Comparison of ENCODE assay signal across 1 cellular context in genomic region chr4:77226939-77227705, GRCh38.
TF ChIP-seq lines count a peak whose summit lies in the region.

No MANE protein-coding gene starts in this region.

TF ChIP-seq in GM23338, 12 proteins besides CTCF, POLR2A, EP300 and RAD21 (continued from another document):
- TF ChIP-seq, protein P1, sequence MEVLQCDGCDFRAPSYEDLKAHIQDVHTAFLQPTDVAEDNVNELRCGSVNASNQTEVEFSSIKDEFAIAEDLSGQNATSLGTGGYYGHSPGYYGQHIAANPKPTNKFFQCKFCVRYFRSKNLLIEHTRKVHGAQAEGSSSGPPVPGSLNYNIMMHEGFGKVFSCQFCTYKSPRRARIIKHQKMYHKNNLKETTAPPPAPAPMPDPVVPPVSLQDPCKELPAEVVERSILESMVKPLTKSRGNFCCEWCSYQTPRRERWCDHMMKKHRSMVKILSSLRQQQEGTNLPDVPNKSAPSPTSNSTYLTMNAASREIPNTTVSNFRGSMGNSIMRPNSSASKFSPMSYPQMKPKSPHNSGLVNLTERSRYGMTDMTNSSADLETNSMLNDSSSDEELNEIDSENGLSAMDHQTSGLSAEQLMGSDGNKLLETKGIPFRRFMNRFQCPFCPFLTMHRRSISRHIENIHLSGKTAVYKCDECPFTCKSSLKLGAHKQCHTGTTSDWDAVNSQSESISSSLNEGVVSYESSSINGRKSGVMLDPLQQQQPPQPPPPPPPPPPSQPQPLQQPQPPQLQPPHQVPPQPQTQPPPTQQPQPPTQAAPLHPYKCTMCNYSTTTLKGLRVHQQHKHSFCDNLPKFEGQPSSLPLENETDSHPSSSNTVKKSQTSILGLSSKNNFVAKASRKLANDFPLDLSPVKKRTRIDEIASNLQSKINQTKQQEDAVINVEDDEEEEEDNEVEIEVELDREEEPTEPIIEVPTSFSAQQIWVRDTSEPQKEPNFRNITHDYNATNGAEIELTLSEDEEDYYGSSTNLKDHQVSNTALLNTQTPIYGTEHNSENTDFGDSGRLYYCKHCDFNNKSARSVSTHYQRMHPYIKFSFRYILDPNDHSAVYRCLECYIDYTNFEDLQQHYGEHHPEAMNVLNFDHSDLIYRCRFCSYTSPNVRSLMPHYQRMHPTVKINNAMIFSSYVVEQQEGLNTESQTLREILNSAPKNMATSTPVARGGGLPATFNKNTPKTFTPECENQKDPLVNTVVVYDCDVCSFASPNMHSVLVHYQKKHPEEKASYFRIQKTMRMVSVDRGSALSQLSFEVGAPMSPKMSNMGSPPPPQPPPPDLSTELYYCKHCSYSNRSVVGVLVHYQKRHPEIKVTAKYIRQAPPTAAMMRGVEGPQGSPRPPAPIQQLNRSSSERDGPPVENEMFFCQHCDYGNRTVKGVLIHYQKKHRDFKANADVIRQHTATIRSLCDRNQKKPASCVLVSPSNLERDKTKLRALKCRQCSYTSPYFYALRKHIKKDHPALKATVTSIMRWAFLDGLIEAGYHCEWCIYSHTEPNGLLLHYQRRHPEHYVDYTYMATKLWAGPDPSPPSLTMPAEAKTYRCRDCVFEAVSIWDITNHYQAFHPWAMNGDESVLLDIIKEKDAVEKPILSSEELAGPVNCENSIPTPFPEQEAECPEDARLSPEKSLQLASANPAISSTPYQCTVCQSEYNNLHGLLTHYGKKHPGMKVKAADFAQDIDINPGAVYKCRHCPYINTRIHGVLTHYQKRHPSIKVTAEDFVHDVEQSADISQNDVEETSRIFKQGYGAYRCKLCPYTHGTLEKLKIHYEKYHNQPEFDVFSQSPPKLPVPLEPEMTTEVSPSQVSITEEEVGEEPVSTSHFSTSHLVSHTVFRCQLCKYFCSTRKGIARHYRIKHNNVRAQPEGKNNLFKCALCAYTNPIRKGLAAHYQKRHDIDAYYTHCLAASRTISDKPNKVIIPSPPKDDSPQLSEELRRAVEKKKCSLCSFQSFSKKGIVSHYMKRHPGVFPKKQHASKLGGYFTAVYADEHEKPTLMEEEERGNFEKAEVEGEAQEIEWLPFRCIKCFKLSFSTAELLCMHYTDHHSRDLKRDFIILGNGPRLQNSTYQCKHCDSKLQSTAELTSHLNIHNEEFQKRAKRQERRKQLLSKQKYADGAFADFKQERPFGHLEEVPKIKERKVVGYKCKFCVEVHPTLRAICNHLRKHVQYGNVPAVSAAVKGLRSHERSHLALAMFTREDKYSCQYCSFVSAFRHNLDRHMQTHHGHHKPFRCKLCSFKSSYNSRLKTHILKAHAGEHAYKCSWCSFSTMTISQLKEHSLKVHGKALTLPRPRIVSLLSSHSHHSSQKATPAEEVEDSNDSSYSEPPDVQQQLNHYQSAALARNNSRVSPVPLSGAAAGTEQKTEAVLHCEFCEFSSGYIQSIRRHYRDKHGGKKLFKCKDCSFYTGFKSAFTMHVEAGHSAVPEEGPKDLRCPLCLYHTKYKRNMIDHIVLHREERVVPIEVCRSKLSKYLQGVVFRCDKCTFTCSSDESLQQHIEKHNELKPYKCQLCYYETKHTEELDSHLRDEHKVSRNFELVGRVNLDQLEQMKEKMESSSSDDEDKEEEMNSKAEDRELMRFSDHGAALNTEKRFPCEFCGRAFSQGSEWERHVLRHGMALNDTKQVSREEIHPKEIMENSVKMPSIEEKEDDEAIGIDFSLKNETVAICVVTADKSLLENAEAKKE (CRISPR knock-in tag; IDR thresholded peaks at IDR 0.05) = no peak
